Comparison of ENCODE assay signal across 1 cellular context in genomic region chr3:61978460-61979419, GRCh38.
TF ChIP-seq lines count a peak whose summit lies in the region.

No MANE protein-coding gene starts in this region.

TF ChIP-seq in WTC11, 78 proteins besides CTCF, POLR2A, EP300 and RAD21 (continued from another document):
- TF ChIP-seq AFF4 (CRISPR knock-in tag; IDR thresholded peaks at IDR 0.05; ENCODE audit: borderline replicate concordance) (no peak), FOXK1 (CRISPR knock-in tag; IDR thresholded peaks at IDR 0.05) (no peak), TCF7 (CRISPR knock-in tag; IDR thresholded peaks at IDR 0.05; ENCODE audit: low read depth) (no peak), KAT7 (CRISPR knock-in tag; IDR thresholded peaks at IDR 0.05; ENCODE audit: borderline replicate concordance) (no peak), USF1 (CRISPR knock-in tag; IDR thresholded peaks at IDR 0.05) (no peak), JAZF1 (CRISPR knock-in tag; IDR thresholded peaks at IDR 0.05) (no peak), NFYB (CRISPR knock-in tag; conservative IDR thresholded peaks at IDR 0.05; ENCODE audit: low read depth) (no peak), OVOL2 (CRISPR knock-in tag; IDR thresholded peaks at IDR 0.05; ENCODE audit: borderline replicate concordance) (no peak), MYBL2 (CRISPR knock-in tag; IDR thresholded peaks at IDR 0.05) (no peak)
TF ChIP-seq in WTC11: peak in this region for 0.
